ENCODE assay signal across 8 cellular contexts in genomic region chr20:1467082-1467354, GRCh38. TPM values are rescaled to one million over a fixed set of nuclear protein-coding genes. Genes with fewer than 3 reads are reported as not detected.
DNase-seq lines count a peak whose midpoint lies in the region; ATAC-seq and TF ChIP-seq lines count a peak whose summit lies in the region.

No MANE protein-coding gene starts in this region.

- H3K4me1 Mint-ChIP-seq in activated T-cell treated with anti-CD3 and anti-CD28 coated beads, Interleukin-2, amount 50 U/mL, for 72 hours (ENCODE audit: low read depth), result peaks cover 54% of the 10 kb centered on the region
- H3K4me1 Mint-ChIP-seq in activated naive CD8-positive, alpha-beta T cell treated with anti-CD3 and anti-CD28 coated beads, Interleukin-2, amount 10 ng/mL, durations not matched to agents 7 days and 5 days, result peaks cover 41% of the 10 kb centered on the region

- H3K27ac Mint-ChIP-seq in activated T-cell treated with anti-CD3 and anti-CD28 coated beads, Interleukin-2, amount 50 U/mL, for 72 hours, result no peak overlapping the region
- H3K27ac Mint-ChIP-seq in activated naive CD8-positive, alpha-beta T cell treated with anti-CD3 and anti-CD28 coated beads, Interleukin-2, amount 10 ng/mL, durations not matched to agents 7 days and 5 days, result peak overlapping the region; percentile 30

- peaks cover 19% of the 10 kb centered on the region for H3K27me3 Mint-ChIP-seq in activated T-cell treated with anti-CD3 and anti-CD28 coated beads, Interleukin-2, amount 50 U/mL, for 72 hours (ENCODE audit: low read depth)
- H3K27me3 Mint-ChIP-seq in activated naive CD8-positive, alpha-beta T cell treated with anti-CD3 and anti-CD28 coated beads, Interleukin-2, amount 10 ng/mL, durations not matched to agents 7 days and 5 days, result peaks cover 18% of the 10 kb centered on the region

- H3K36me3 ChIP-seq in mesodermal cell (ENCODE audit: control insufficient read depth, insufficient read depth, low read length) (peaks cover 31% of the 10 kb centered on the region), tibial nerve (peaks cover 0 to 26% (median 0%) of the 10 kb centered on the region in 3 donors)

- TF ChIP-seq POLR2A in tibial nerve (IDR thresholded peaks at IDR 0.05), result no peak

- no peak for ATAC-seq in activated T-cell treated with anti-CD3 and anti-CD28 coated beads, Interleukin-2, amount 50 U/mL, for 72 hours (replicated peaks in 1 of 2)
- no peak for ATAC-seq in activated naive CD8-positive, alpha-beta T cell treated with anti-CD3 and anti-CD28 coated beads, Interleukin-2, amount 10 ng/mL, durations not matched to agents 7 days and 5 days (ENCODE audit: low read depth)
- no peak for ATAC-seq in HG02884 (IDR thresholded peaks at IDR 0.05; ENCODE audit: unreplicated experiment)

- peak overlapping the region; percentile 67 for H3K27ac ChIP-seq in mesodermal cell (ENCODE audit: low read depth, low read length, severe bottlenecking)
- H3K27ac ChIP-seq in tibial nerve, result peak overlapping the region in 3 of 4 donors; percentile 50 to 91 (median 81)

- POLR2A ChIA-PET in activated naive CD8-positive, alpha-beta T cell treated with anti-CD3 and anti-CD28 coated beads, Interleukin-2, amount 10 ng/mL, durations not matched to agents 7 days and 5 days (lab: Charles Lee), result interaction anchor here (0.6 to 1.7 kb wide), 6 partner anchors 37 to 983 kb away, joined by 3 to 5 read pairs (median 3); no protein-coding TSS in a partner anchor

- WGBS in mesodermal cell (ENCODE audit: insufficient coverage in 2 of 2), 2 experiments, result 10 to 14% methylated on average over 6 to 7 of the region's 7 CpGs
- WGBS in tibial nerve, 2 donors, result 5 to 10% methylated on average over 6 to 7 of the region's 7 CpGs

- H3K36me3 Mint-ChIP-seq in activated T-cell treated with anti-CD3 and anti-CD28 coated beads, Interleukin-2, amount 50 U/mL, for 72 hours (ENCODE audit: insufficient read depth in 2 of 2), result peaks cover 0 to 4% of the 10 kb centered on the region in 2 donors
- peaks cover 8% of the 10 kb centered on the region for H3K36me3 Mint-ChIP-seq in activated naive CD8-positive, alpha-beta T cell treated with anti-CD3 and anti-CD28 coated beads, Interleukin-2, amount 10 ng/mL, durations not matched to agents 7 days and 5 days

- peak overlapping the region; percentile 88 to 90 for H3K4me3 Mint-ChIP-seq in activated T-cell treated with anti-CD3 and anti-CD28 coated beads, Interleukin-2, amount 50 U/mL, for 72 hours
- H3K4me3 Mint-ChIP-seq in activated naive CD8-positive, alpha-beta T cell treated with anti-CD3 and anti-CD28 coated beads, Interleukin-2, amount 10 ng/mL, durations not matched to agents 7 days and 5 days, result peak overlapping the region; percentile 88

- TF ChIP-seq EP300 in tibial nerve (IDR thresholded peaks at IDR 0.05), result no peak

- H3K9me3 ChIP-seq in mesodermal cell (ENCODE audit: control insufficient read depth, low read length), result no peaks in the 10 kb centered on the region
- H3K9me3 ChIP-seq in tibial nerve, result no peaks in the 10 kb centered on the region

- peaks cover 10% of the 10 kb centered on the region for H3K4me1 ChIP-seq in mesodermal cell (ENCODE audit: control insufficient read depth, insufficient read depth, low read length, poor library complexity, severe bottlenecking)
- peaks cover 0 to 70% (median 34%) of the 10 kb centered on the region in 4 donors for H3K4me1 ChIP-seq in tibial nerve

- H3K4me3 ChIP-seq in mesodermal cell (ENCODE audit: extremely low read depth, insufficient read depth, low read length, poor library complexity, severe bottlenecking) (no peak overlapping the region), tibial nerve (peak overlapping the region in 2 of 4 donors; percentile 75 to 95)

- no peaks in the 10 kb centered on the region for H3K9me3 Mint-ChIP-seq in activated T-cell treated with anti-CD3 and anti-CD28 coated beads, Interleukin-2, amount 50 U/mL, for 72 hours
- H3K9me3 Mint-ChIP-seq in activated naive CD8-positive, alpha-beta T cell treated with anti-CD3 and anti-CD28 coated beads, Interleukin-2, amount 10 ng/mL, durations not matched to agents 7 days and 5 days, result no peaks in the 10 kb centered on the region

- H3K27me3 ChIP-seq in tibial nerve, result no peaks in the 10 kb centered on the region

- DNase-seq in activated T-cell treated with anti-CD3 and anti-CD28 coated beads, Interleukin-2, amount 50 U/mL, for 72 hours, result no peak
- no peak for DNase-seq in activated T-cell treated with anti-CD3 and anti-CD28 coated beads, Interleukin-2, amount 50 U/mL, for 1 hour
- no peak for DNase-seq in activated naive CD8-positive, alpha-beta T cell treated with anti-CD3 and anti-CD28 coated beads, Interleukin-2, amount 10 ng/mL, durations not matched to agents 7 days and 5 days
- DNase-seq in tibial nerve (ENCODE audit: low spot score in 2 of 2) (no peak), NCI-H1105 (lab: John Stamatoyannopoulos, UW) (no peak), NCI-H1417 treated with DMSO at 0.1 percent for 48 hours (lab: John Stamatoyannopoulos, UW) (no peak)

- TF ChIP-seq CTCF in tibial nerve (IDR thresholded peaks at IDR 0.05), result peak in 1 of 5 experiments; percentile 2

RNA-seq across cellular contexts. Expression of gene NSFL1C, which starts 0.4 kb away (rescaled TPM):
- total RNA-seq in activated T-cell treated with anti-CD3 and anti-CD28 coated beads, Interleukin-2, amount 50 U/mL, for 72 hours, result 10 to 100 TPM; 57.9 to 75.4 TPM
- total RNA-seq in activated naive CD8-positive, alpha-beta T cell treated with anti-CD3 and anti-CD28 coated beads, Interleukin-2, amount 10 ng/mL, durations not matched to agents 7 days and 5 days, result 10 to 100 TPM; 66.9 to 67.2 TPM
- 49.3 TPM for polyA plus RNA-seq in mesodermal cell (2013, experiment 1 of 2)
- 43.7 TPM for polyA plus RNA-seq in mesodermal cell (2013, experiment 2 of 2)
- total RNA-seq in tibial nerve, result 10 to 100 TPM; 31.0 to 71.4 (median 49.9) TPM

RNA-seq across cellular contexts. Expression of gene SIRPB2, which starts 24.2 kb away (rescaled TPM):
- not detected for total RNA-seq in activated T-cell treated with anti-CD3 and anti-CD28 coated beads, Interleukin-2, amount 50 U/mL, for 72 hours
- total RNA-seq in activated naive CD8-positive, alpha-beta T cell treated with anti-CD3 and anti-CD28 coated beads, Interleukin-2, amount 10 ng/mL, durations not matched to agents 7 days and 5 days, result not detected
- 0.44 TPM for polyA plus RNA-seq in mesodermal cell (2013, experiment 1 of 2)
- 0.25 TPM for polyA plus RNA-seq in mesodermal cell (2013, experiment 2 of 2)
- 10 to 100 TPM in 2 of 4 donors, 1 to 10 TPM in 2; 3.9 to 28.5 (median 10.5) TPM for total RNA-seq in tibial nerve

Comparison
In these comparisons a context has a peak if more than half of its experiments do, and no peak if none do; other contexts are left out.
1. RNA of gene SIRPB2, which starts 24.2 kb away (total RNA-seq): 3.9 to 28.5 TPM in tibial nerve; not detected in activated naive CD8-positive, alpha-beta T cell treated with anti-CD3 and anti-CD28 coated beads, Interleukin-2, amount 10 ng/mL, durations not matched to agents 7 days and 5 days and not detected in activated T-cell treated with anti-CD3 and anti-CD28 coated beads, Interleukin-2, amount 50 U/mL, for 72 hours; every median in the first group is over 4 times any median in the second.